In the genomic region with DNA sequence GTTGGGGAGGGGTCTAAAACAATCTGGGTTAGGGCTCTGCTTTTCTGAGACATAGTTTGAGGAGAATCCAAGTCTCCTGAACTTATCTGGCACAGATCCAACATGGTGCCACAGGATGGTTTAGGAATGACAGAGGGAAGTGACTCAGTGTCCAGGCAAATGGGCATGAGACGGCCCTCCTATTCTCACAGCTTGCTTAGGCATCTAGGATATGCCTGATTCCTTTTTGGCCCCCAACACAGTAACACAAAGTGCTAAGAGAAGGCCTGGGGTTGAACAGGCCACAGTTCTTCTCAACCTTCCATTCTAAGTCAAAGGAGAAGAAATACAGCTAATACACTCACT, we compare ENCODE assay signal across 16 cellular contexts.
A peak's percentile ranks its signal among the peaks of the same experiment; 100 is the strongest.
DNase-seq lines count a peak whose midpoint lies in the region; ATAC-seq, FAIRE-seq and TF ChIP-seq lines count a peak whose summit lies in the region.
"Had no signal": no experiment of that assay in that cellular context is flagged by ENCODE, and none has a peak within 500 bp of the region (broad histone marks: within the 10 kb centered on the region; RNA-seq: fewer than 3 reads in every experiment).

No MANE protein-coding gene starts in this region.

- H2BK12ac ChIP-seq in mesenchymal stem cell (ENCODE audit: low read length in 2 of 2) = peak overlapping the region; percentile 66 to 92

- peak overlapping the region; percentile 32 for H4K91ac ChIP-seq in mesenchymal stem cell (ENCODE audit: low read length)

- no peak overlapping the region for H3K23ac ChIP-seq in mesenchymal stem cell (ENCODE audit: low read length in 2 of 2)

- H3K9me3 Mint-ChIP-seq in astrocyte (ENCODE audit: unreplicated experiment) (peaks cover 3% of the 10 kb centered on the region), mesothelial cell of epicardium (peaks cover 4% of the 10 kb centered on the region)
- H3K9me3 Mint-ChIP-seq: naive thymus-derived CD8-positive, alpha-beta T cell had no signal

- ATAC-seq in HG02610 (IDR thresholded peaks at IDR 0.05; ENCODE audit: unreplicated experiment) (no peak), omental fat pad (ENCODE audit: low FRiP score) (no peak)
- ATAC-seq: naive thymus-derived CD8-positive, alpha-beta T cell; Panc1 had no signal

- H3K9ac ChIP-seq in astrocyte (ENCODE audit: low read length) = no peak overlapping the region
- no peak overlapping the region for H3K9ac ChIP-seq in mesenchymal stem cell (ENCODE audit: low read length)

- H3K79me2 ChIP-seq in astrocyte (ENCODE audit: insufficient read depth, low read length) = no peaks in the 10 kb centered on the region

- H3K9me3 ChIP-seq in astrocyte (ENCODE audit: insufficient read depth, low read depth, low read length) (no peaks in the 10 kb centered on the region), mesenchymal stem cell (ENCODE audit: control insufficient read depth, low read length) (no peaks in the 10 kb centered on the region)
- H3K9me3 ChIP-seq: tibial nerve had no signal

- H3K4ac ChIP-seq in mesenchymal stem cell (ENCODE audit: low read depth in 1 of 2, low read length in 2 of 2) = peak overlapping the region in 1 of 2 experiments; percentile 51

- H3K27me3 ChIP-seq in astrocyte (ENCODE audit: insufficient read depth, low read length) (no peaks in the 10 kb centered on the region), mesenchymal stem cell (ENCODE audit: control insufficient read depth in 1 of 2, insufficient read depth in 1 of 2, low read length in 2 of 2) (no peaks in the 10 kb centered on the region)
- H3K27me3 ChIP-seq: tibial nerve had no signal

- no peak overlapping the region for H2AFZ ChIP-seq in astrocyte (ENCODE audit: low read depth, low read length)
- peak overlapping the region; percentile 54 for H2AFZ ChIP-seq in mesenchymal stem cell (ENCODE audit: low read depth, low read length)

- H3K14ac ChIP-seq in mesenchymal stem cell (ENCODE audit: low read length in 2 of 2) = no peak overlapping the region

- peak; percentile 9 for FAIRE-seq in astrocyte (lab: Jason Lieb, UNC)
- FAIRE-seq: frontal cortex, small intestine had no signal

- H3K4me1 ChIP-seq in astrocyte (ENCODE audit: insufficient read depth, low read length) (peaks cover 10% of the 10 kb centered on the region), mesenchymal stem cell (ENCODE audit: control insufficient read depth, insufficient read depth, low read depth, low read length) (peaks cover 8% of the 10 kb centered on the region)

- H2BK120ac ChIP-seq in mesenchymal stem cell (ENCODE audit: low read depth, low read length) = peak overlapping the region; percentile 61

- H3K4me3 ChIP-seq in astrocyte (ENCODE audit: insufficient read depth, low read depth, low read length) (no peak overlapping the region), mesenchymal stem cell (ENCODE audit: insufficient read depth in 1 of 2, low read depth in 1 of 2, low read length in 2 of 2) (no peak overlapping the region)
- H3K4me3 ChIP-seq: tibial nerve had no signal

- no peaks in the 10 kb centered on the region for H3K79me1 ChIP-seq in mesenchymal stem cell (replicated peaks; ENCODE audit: low read length, poor library complexity, severe bottlenecking)

- WGBS in mesenchymal stem cell = 25% methylated on average over 1 of the region's 1 CpG

- H3K27ac ChIP-seq in astrocyte (ENCODE audit: low read depth, low read length) (no peak overlapping the region), mesenchymal stem cell (ENCODE audit: low read length, poor library complexity, severe bottlenecking) (no peak overlapping the region)
- H3K27ac ChIP-seq: tibial nerve had no signal

- H3K36me3 ChIP-seq in astrocyte (ENCODE audit: insufficient read depth, low read length) = no peaks in the 10 kb centered on the region
- H3K36me3 ChIP-seq in mesenchymal stem cell (ENCODE audit: control insufficient read depth in 1 of 2, insufficient read depth in 2 of 2, low read depth in 1 of 2, low read length in 2 of 2) = peaks cover 0 to 7% of the 10 kb centered on the region in 2 experiments
- H3K36me3 ChIP-seq: tibial nerve had no signal

- TF ChIP-seq CTCF in astrocyte (IDR thresholded peaks at IDR 0.05; ENCODE audit: insufficient read depth, low read depth, low read length) (no peak), omental fat pad (IDR thresholded peaks at IDR 0.05) (no peak), mesothelial cell of epicardium (IDR thresholded peaks at IDR 0.05; ENCODE audit: unreplicated experiment) (no peak)

- H3K27me3 Mint-ChIP-seq in astrocyte (ENCODE audit: low read depth, unreplicated experiment) = no peaks in the 10 kb centered on the region
- no peaks in the 10 kb centered on the region for H3K27me3 Mint-ChIP-seq in mesothelial cell of epicardium (ENCODE audit: low read depth)
- H3K27me3 Mint-ChIP-seq: naive thymus-derived CD8-positive, alpha-beta T cell had no signal

- no peaks in the 10 kb centered on the region for H4K20me1 ChIP-seq in astrocyte (ENCODE audit: insufficient read depth, low read length)

- H3K36me3 Mint-ChIP-seq in astrocyte (ENCODE audit: low read depth, unreplicated experiment) (no peaks in the 10 kb centered on the region), mesothelial cell of epicardium (peaks cover 2% of the 10 kb centered on the region)
- H3K36me3 Mint-ChIP-seq: naive thymus-derived CD8-positive, alpha-beta T cell had no signal

- peak overlapping the region; percentile 43 for H2AK5ac ChIP-seq in mesenchymal stem cell (ENCODE audit: low read length, severe bottlenecking)

- H3K4me1 Mint-ChIP-seq in astrocyte (ENCODE audit: low read depth, unreplicated experiment) (peaks cover 9% of the 10 kb centered on the region), mesothelial cell of epicardium (peaks cover 65% of the 10 kb centered on the region)

- H2BK5ac ChIP-seq in mesenchymal stem cell (ENCODE audit: low read depth, low read length, poor library complexity, severe bottlenecking) = no peak overlapping the region

- H3K27ac Mint-ChIP-seq in astrocyte (ENCODE audit: unreplicated experiment) (no peak overlapping the region), mesothelial cell of epicardium (no peak overlapping the region)

- peak overlapping the region; percentile 59 for H4K8ac ChIP-seq in mesenchymal stem cell (ENCODE audit: low read length)

- H3K4me2 ChIP-seq in astrocyte (ENCODE audit: low read length) = no peak overlapping the region
- H3K4me2 ChIP-seq in mesenchymal stem cell (ENCODE audit: low read length, poor library complexity, severe bottlenecking) = no peak overlapping the region

- peak overlapping the region; percentile 13 to 35 for H3K18ac ChIP-seq in mesenchymal stem cell (ENCODE audit: low read depth in 1 of 2, low read length in 2 of 2)

- no peak overlapping the region for H3K4me3 Mint-ChIP-seq in astrocyte (ENCODE audit: unreplicated experiment)
- H3K4me3 Mint-ChIP-seq in mesothelial cell of epicardium = no peak overlapping the region
- H3K4me3 Mint-ChIP-seq: naive thymus-derived CD8-positive, alpha-beta T cell had no signal

- no peak overlapping the region for H2BK15ac ChIP-seq in mesenchymal stem cell (ENCODE audit: low read depth, poor library complexity, severe bottlenecking)

- DNase-seq in A172 (ENCODE audit: low spot score) (peak; percentile 50), HT1080 (ENCODE audit: low read depth) (peak; percentile 95), astrocyte (ENCODE audit: low read depth) (no peak), mesenchymal stem cell (no peak), NCI-H510A (lab: John Stamatoyannopoulos, UW) (no peak), omental fat pad (ENCODE audit: low spot score) (no peak), mesothelial cell of epicardium (ENCODE audit: low spot score in 2 of 2, unreplicated experiment in 2 of 2) (no peak)
- DNase-seq: cortex of kidney; DMS79 treated with DMSO at 0.1 percent for 48 hours; naive thymus-derived CD8-positive, alpha-beta T cell; NCI-H2227 treated with DMSO at 0.1 percent for 48 hours had no signal

Comparison
In these comparisons a context has a peak if more than half of its experiments do, and no peak if none do; other contexts are left out.
1. DNase-seq: peak in A172 (single experiment) and HT1080 (single experiment); none in astrocyte (single experiment), mesenchymal stem cell (single experiment), NCI-H510A (single experiment), omental fat pad (single experiment) and mesothelial cell of epicardium (0 of 2).